Comparison of ENCODE assay signal across 10 cellular contexts in genomic region chr14:103110681-103111296, GRCh38. TPM values are rescaled to one million over a fixed set of nuclear protein-coding genes. Genes with fewer than 3 reads are reported as not detected.
DNase-seq lines count a peak whose midpoint lies in the region; ATAC-seq, FAIRE-seq and TF ChIP-seq lines count a peak whose summit lies in the region.
"Had no signal": no experiment of that assay in that cellular context is flagged by ENCODE, and none has a peak within 500 bp of the region (broad histone marks: within the 10 kb centered on the region; RNA-seq: fewer than 3 reads in every experiment).

No MANE protein-coding gene starts in this region.

- H3K4me3 ChIP-seq in H1 (ENCODE audit: extremely low read depth in 1 of 4, insufficient read depth in 2 of 4, low read depth in 3 of 4, low read length in 4 of 4) (peak overlapping the region in 2 of 4 experiments; percentile 5 to 45; a peak in 4 of 8 replicates), pancreas (no peak overlapping the region)

- H3K56ac ChIP-seq in H1 (replicated peaks; ENCODE audit: insufficient read length, low read depth, low read length) = no peak overlapping the region

- 34% methylated on average over 14 of the region's 15 CpGs; no CpG with 5 or more reads in 1 of the 2 experiments for WGBS in H1 (ENCODE audit: extremely low coverage in 1 of 2, insufficient coverage in 1 of 2, insufficient read length in 1 of 2, insufficient replicate concordance in 2 of 2, low coverage in 1 of 2, low lambda C conversion rate in 2 of 2, missing lambda C conversion rate in 1 of 2), 2 experiments
- 17 to 26% methylated on average over 15 of the region's 15 CpGs for WGBS in pancreas, 2 donors

- H4K20me1 ChIP-seq in H1 (replicated peaks in 1 of 2; ENCODE audit: control insufficient read depth in 1 of 2, insufficient read depth in 2 of 2, low read length in 2 of 2) = no peaks in the 10 kb centered on the region

- no peak overlapping the region for H3K14ac ChIP-seq in H1 (ENCODE audit: insufficient read length)

- TF ChIP-seq CTCF in H1 (IDR thresholded peaks at IDR 0.05; ENCODE audit: control extremely low read depth in 1 of 3, insufficient read depth in 1 of 3, low read depth in 1 of 3, low read length in 3 of 3) = no peak
- TF ChIP-seq CTCF in pancreas (IDR thresholded peaks at IDR 0.05) = no peak
- no peak for TF ChIP-seq CTCF in D721Med (IDR thresholded peaks at IDR 0.05; ENCODE audit: insufficient read depth, missing control alignments)

- H3K27ac ChIP-seq in H1 (ENCODE audit: low read depth, low read length) (no peak overlapping the region), pancreas (peak overlapping the region; percentile 10 to 69 (median 55))

- H3K23ac ChIP-seq in H1 (ENCODE audit: insufficient read length) = no peak overlapping the region

- no peak for TF ChIP-seq POLR2A in H1 (IDR thresholded peaks at IDR 0.05; ENCODE audit: control extremely low read depth in 1 of 2, low read depth in 2 of 2, low read length in 2 of 2)

- H4K5ac ChIP-seq in H1 (ENCODE audit: insufficient read length, low read depth, low read length) = no peak overlapping the region

- peak overlapping the region; percentile 98 for H4K91ac ChIP-seq in H1 (replicated peaks; ENCODE audit: insufficient read length, low read length)

- H3K27me3 ChIP-seq in H1 (replicated peaks in 1 of 4; ENCODE audit: control insufficient read depth in 3 of 4, extremely low read depth in 1 of 4, insufficient read depth in 3 of 4, low read length in 3 of 4) = peaks cover 0 to 4% (median 0%) of the 10 kb centered on the region in 4 experiments; a peak in 3 of 7 replicates
- H3K27me3 ChIP-seq in pancreas = no peaks in the 10 kb centered on the region

- no peaks in the 10 kb centered on the region for H3K36me3 ChIP-seq in H1 (ENCODE audit: control insufficient read depth in 2 of 4, insufficient read depth in 4 of 4, low read length in 3 of 4)
- H3K36me3 ChIP-seq in pancreas = no peaks in the 10 kb centered on the region

- H3K23me2 ChIP-seq in H1 (ENCODE audit: low read depth, low read length) = no peaks in the 10 kb centered on the region; the same call in 1 of the 2 replicates

- ATAC-seq in pancreas = peak; percentile 16 to 46 (median 28)
- ATAC-seq: stimulated activated naive CD8-positive, alpha-beta T cell treated with anti-CD3 and anti-CD28 coated beads, Interleukin-15, Interleukin-2, amounts not matched to agents 100 U/mL and 50 U/mL, for 24 hours had no signal

- H2BK20ac ChIP-seq in H1 (ENCODE audit: low read length) = peak overlapping the region; percentile 97; the same call in 1 of the 2 replicates

- no peaks in the 10 kb centered on the region for H3K79me2 ChIP-seq in H1 (ENCODE audit: control insufficient read depth in 1 of 2, insufficient read depth in 2 of 2, low read length in 2 of 2)

- FAIRE-seq in H1 (lab: Jason Lieb, UNC) (no peak), pancreas (lab: Jason Lieb, UNC) (no peak), D721Med (lab: Jason Lieb, UNC) (no peak)

- peak overlapping the region; percentile 87; the same call in 1 of the 2 replicates for H2BK12ac ChIP-seq in H1 (ENCODE audit: low read depth, low read length)

- CTCF ChIA-PET in H1 (lab: Charles Lee; ENCODE audit: partially characterized antibody) = interaction anchor here (0.7 to 1.7 kb wide), 15 partner anchors 8 to 182 kb away, joined by 3 to 6 read pairs (median 3); no protein-coding TSS in a partner anchor

- POLR2A ChIA-PET in H1 (lab: Charles Lee; ENCODE audit: partially characterized antibody) = interaction anchor here (0.6 to 1.7 kb wide), 6 partner anchors 7 to 223 kb away, joined by 3 to 9 read pairs (median 4); partner anchors contain the start of gene EIF5

- TF ChIP-seq EP300 in H1 (IDR thresholded peaks at IDR 0.05; ENCODE audit: borderline replicate concordance in 1 of 2, low read depth in 2 of 2, low read length in 2 of 2) = no peak

- H3K9me3 ChIP-seq in H1 (ENCODE audit: insufficient read depth in 2 of 2, low read depth in 1 of 2, low read length in 1 of 2) = no peaks in the 10 kb centered on the region
- H3K9me3 ChIP-seq in pancreas = no peaks in the 10 kb centered on the region

- no peak for TF ChIP-seq RAD21 in H1 (IDR thresholded peaks at IDR 0.05 in 1 of 2, conservative IDR thresholded peaks at IDR 0.05 in 1 of 2; ENCODE audit: low read depth in 2 of 2, low read length in 2 of 2)

- peak; percentile 43 for DNase-seq in EH (ENCODE audit: low read depth)
- peak; percentile 79 for DNase-seq in NCI-H2171 (lab: John Stamatoyannopoulos, UW)
- DNase-seq in H1 (ENCODE audit: low read depth in 1 of 2, low spot score in 2 of 2) = no peak
- DNase-seq in pancreas = peak in 2 of 6 donors; percentile 36 to 42
- DNase-seq in COR-L47 (lab: John Stamatoyannopoulos, UW) = no peak
- no peak for DNase-seq in D721Med (ENCODE audit: insufficient read length, low spot score)
- DNase-seq in NCI-H1417 treated with DMSO at 0.1 percent for 48 hours (lab: John Stamatoyannopoulos, UW) = no peak
- no peak for DNase-seq in SK-N-DZ (ENCODE audit: low spot score)
- DNase-seq: activated naive CD4-positive, alpha-beta T cell; stimulated activated naive CD8-positive, alpha-beta T cell treated with anti-CD3 and anti-CD28 coated beads, Interleukin-15, Interleukin-2, amounts not matched to agents 100 U/mL and 50 U/mL, for 24 hours had no signal

- no peak overlapping the region; the same call in 1 of the 2 replicates for H4K8ac ChIP-seq in H1 (ENCODE audit: extremely low read depth, insufficient read depth, low read length)

- H3K79me1 ChIP-seq in H1 (ENCODE audit: low read depth, low read length) = no peaks in the 10 kb centered on the region

- no peak overlapping the region for H2AFZ ChIP-seq in H1 (ENCODE audit: low read length)

- H3K9ac ChIP-seq in H1 (replicated peaks in 1 of 4; ENCODE audit: extremely low read depth in 1 of 4, low read depth in 3 of 4, low read length in 3 of 4) = no peak overlapping the region

- H3K18ac ChIP-seq in H1 (ENCODE audit: extremely low read depth, low read length) = peak overlapping the region; percentile 81

- peak overlapping the region; percentile 70; the same call in 1 of the 2 replicates for H2AK5ac ChIP-seq in H1 (ENCODE audit: low read depth, low read length)

- intact Hi-C loops in pancreas (cut with DNase I) = no loop called here

- H2BK15ac ChIP-seq in H1 (ENCODE audit: low read length) = peak overlapping the region; percentile 92; the same call in 1 of the 2 replicates

- peak overlapping the region; percentile 84 for H2BK120ac ChIP-seq in H1 (replicated peaks; ENCODE audit: low read depth, low read length)

- peaks cover 12 to 44% (median 36%) of the 10 kb centered on the region in 4 experiments for H3K4me1 ChIP-seq in H1 (replicated peaks in 1 of 4; ENCODE audit: control insufficient read depth in 3 of 4, insufficient read depth in 4 of 4, low read length in 3 of 4)
- peaks cover 15 to 19% (median 19%) of the 10 kb centered on the region in 3 donors for H3K4me1 ChIP-seq in pancreas

- peak overlapping the region; percentile 53 to 64; a peak in 3 of 4 replicates for H3K4me2 ChIP-seq in H1 (ENCODE audit: insufficient read depth in 1 of 2, low read depth in 2 of 2, low read length in 2 of 2)

- peak overlapping the region; percentile 94 for H3K4ac ChIP-seq in H1 (replicated peaks; ENCODE audit: insufficient read length, low read depth, low read length)

- peak overlapping the region; percentile 83; the same call in 1 of the 2 replicates for H2BK5ac ChIP-seq in H1 (ENCODE audit: low read depth, low read length)

RNA-seq across cellular contexts. Expression of gene TNFAIP2, which starts 12.5 kb away (rescaled TPM):
- 28.3 and 33.3 TPM in 2 replicates for total RNA-seq in H1 (2021; fragmentation: NEBNext Ultra II Directional; extraction: Animal tissue kit (Norgen Biotek cat#: 25700))
- polyA plus RNA-seq in H1 (2011; rRNA removed) (34.5 and 37.6 TPM in 2 replicates), pancreas (100 to 1,000 TPM; 123 to 288 TPM)
- 24.9 TPM for polyA plus RNA-seq in H1 (2011; cell fraction: cytosol; rRNA removed)
- polyA plus RNA-seq in H1 (2011; cell fraction: nucleus; rRNA removed) = 145 TPM
- 23.2 to 37.9 TPM (median 33.7 TPM) in 4 replicates for polyA plus RNA-seq in H1 (2012, experiment 1 of 2)
- polyA plus RNA-seq in H1 (2012, experiment 2 of 2) = 38.1 TPM
- 22.4 TPM for polyA plus RNA-seq in H1 (2013, experiment 1 of 2)
- 21.9 TPM for polyA plus RNA-seq in H1 (2013, experiment 2 of 2)
- polyA minus RNA-seq in H1 (2011; rRNA and poly(A)+ RNA removed) = 14.2 and 16.0 TPM in 2 replicates
- polyA minus RNA-seq in H1 (2011; cell fraction: cytosol; rRNA and poly(A)+ RNA removed) = 19.6 TPM
- polyA minus RNA-seq in H1 (2011; cell fraction: nucleus; rRNA and poly(A)+ RNA removed) = 16.3 TPM
- total RNA-seq in pancreas = 100 to 1,000 TPM in 1 of 6 donors, 10 to 100 TPM in 3, 1 to 10 TPM in 2; 7.0 to 188 (median 27.7) TPM
- 0.54 and 0.62 TPM in 2 replicates for polyA plus RNA-seq in SK-N-DZ (2014; cell fraction: cytosol; rRNA removed)
- 1.8 and 1.9 TPM in 2 replicates for polyA plus RNA-seq in SK-N-DZ (2014; cell fraction: nucleus; rRNA removed)

RNA-seq across cellular contexts. Expression of gene EXOC3L4, which starts 16.3 kb away (rescaled TPM):
- 0.45 TPM in 1 of 2 replicates, not detected in the other for total RNA-seq in H1 (2021; fragmentation: NEBNext Ultra II Directional; extraction: Animal tissue kit (Norgen Biotek cat#: 25700))
- polyA plus RNA-seq in H1 (2011; rRNA removed) = 0.24 and 0.57 TPM in 2 replicates
- polyA plus RNA-seq in H1 (2011; cell fraction: cytosol; rRNA removed) = 0.72 TPM
- polyA plus RNA-seq in H1 (2011; cell fraction: nucleus; rRNA removed) = 1.8 TPM
- polyA plus RNA-seq in H1 (2012, experiment 1 of 2) = 0.53 to 0.60 TPM in 2 of 4 replicates, not detected in the others
- 0.47 TPM for polyA plus RNA-seq in H1 (2012, experiment 2 of 2)
- polyA plus RNA-seq in H1 (2013, experiment 1 of 2) = 0.20 TPM
- 0.13 TPM for polyA plus RNA-seq in H1 (2013, experiment 2 of 2)
- 0.13 TPM in 1 of 2 replicates, not detected in the other for polyA minus RNA-seq in H1 (2011; rRNA and poly(A)+ RNA removed)
- not detected for polyA minus RNA-seq in H1 (2011; cell fraction: cytosol; rRNA and poly(A)+ RNA removed)
- 0.60 TPM for polyA minus RNA-seq in H1 (2011; cell fraction: nucleus; rRNA and poly(A)+ RNA removed)
- 1 to 10 TPM in 4 of 6 donors, under 1 TPM in 2; 0.63 to 6.2 (median 1.3) TPM for total RNA-seq in pancreas
- 1 to 10 TPM; 5.0 to 8.9 TPM for polyA plus RNA-seq in pancreas
- polyA plus RNA-seq in SK-N-DZ (2014; cell fraction: cytosol; rRNA removed) = not detected in 2 replicates
- polyA plus RNA-seq in SK-N-DZ (2014; cell fraction: nucleus; rRNA removed) = not detected in 2 replicates

RNA-seq across cellular contexts. Expression of gene LBHD2, which starts 26.8 kb away (rescaled TPM):
- total RNA-seq in H1 (2021; fragmentation: NEBNext Ultra II Directional; extraction: Animal tissue kit (Norgen Biotek cat#: 25700)) = not detected in 2 replicates
- 0.16 TPM in 1 of 2 replicates, not detected in the other for polyA plus RNA-seq in H1 (2011; rRNA removed)
- not detected for polyA plus RNA-seq in H1 (2011; cell fraction: cytosol; rRNA removed)
- not detected for polyA plus RNA-seq in H1 (2011; cell fraction: nucleus; rRNA removed)
- polyA plus RNA-seq in H1 (2012, experiment 1 of 2) = not detected in 4 replicates
- polyA plus RNA-seq in H1 (2012, experiment 2 of 2) = not detected
- polyA plus RNA-seq in H1 (2013, experiment 1 of 2) = not detected
- not detected for polyA plus RNA-seq in H1 (2013, experiment 2 of 2)
- not detected in 2 replicates for polyA minus RNA-seq in H1 (2011; rRNA and poly(A)+ RNA removed)
- not detected for polyA minus RNA-seq in H1 (2011; cell fraction: cytosol; rRNA and poly(A)+ RNA removed)
- not detected for polyA minus RNA-seq in H1 (2011; cell fraction: nucleus; rRNA and poly(A)+ RNA removed)
- total RNA-seq in pancreas = not detected
- not detected for polyA plus RNA-seq in pancreas
- polyA plus RNA-seq in SK-N-DZ (2014; cell fraction: cytosol; rRNA removed) = not detected in 2 replicates
- not detected in 2 replicates for polyA plus RNA-seq in SK-N-DZ (2014; cell fraction: nucleus; rRNA removed)

RNA-seq across cellular contexts. Expression of gene CDC42BPB, which starts 53.4 kb away (rescaled TPM):
- 87.9 and 88.2 TPM in 2 replicates for total RNA-seq in H1 (2021; fragmentation: NEBNext Ultra II Directional; extraction: Animal tissue kit (Norgen Biotek cat#: 25700))
- polyA plus RNA-seq in H1 (2011; rRNA removed) (51.2 and 73.5 TPM in 2 replicates), pancreas (10 to 100 TPM; 33.5 to 34.5 TPM)
- polyA plus RNA-seq in H1 (2011; cell fraction: cytosol; rRNA removed) = 53.3 TPM
- polyA plus RNA-seq in H1 (2011; cell fraction: nucleus; rRNA removed) = 165 TPM
- polyA plus RNA-seq in H1 (2012, experiment 1 of 2) = 57.2 to 83.7 TPM (median 72.2 TPM) in 4 replicates
- 20.5 TPM for polyA plus RNA-seq in H1 (2012, experiment 2 of 2)
- polyA plus RNA-seq in H1 (2013, experiment 1 of 2) = 52.1 TPM
- 50.3 TPM for polyA plus RNA-seq in H1 (2013, experiment 2 of 2)
- polyA minus RNA-seq in H1 (2011; rRNA and poly(A)+ RNA removed) = 134 and 152 TPM in 2 replicates
- 62.3 TPM for polyA minus RNA-seq in H1 (2011; cell fraction: cytosol; rRNA and poly(A)+ RNA removed)
- polyA minus RNA-seq in H1 (2011; cell fraction: nucleus; rRNA and poly(A)+ RNA removed) = 82.9 TPM
- 10 to 100 TPM; 27.2 to 45.5 (median 31.0) TPM for total RNA-seq in pancreas
- polyA plus RNA-seq in SK-N-DZ (2014; cell fraction: cytosol; rRNA removed) = 21.7 and 24.8 TPM in 2 replicates
- polyA plus RNA-seq in SK-N-DZ (2014; cell fraction: nucleus; rRNA removed) = 31.2 and 51.5 TPM in 2 replicates

Comparison
In these comparisons a context has a peak if more than half of its experiments do, and no peak if none do; other contexts are left out.
1. DNase-seq: peak in EH (single experiment) and NCI-H2171 (single experiment); none in H1 (0 of 2), COR-L47 (single experiment), D721Med (single experiment), NCI-H1417 treated with DMSO at 0.1 percent for 48 hours (single experiment) and SK-N-DZ (single experiment).